25 cellular contexts compared by ENCODE assay signal in the genomic region with DNA sequence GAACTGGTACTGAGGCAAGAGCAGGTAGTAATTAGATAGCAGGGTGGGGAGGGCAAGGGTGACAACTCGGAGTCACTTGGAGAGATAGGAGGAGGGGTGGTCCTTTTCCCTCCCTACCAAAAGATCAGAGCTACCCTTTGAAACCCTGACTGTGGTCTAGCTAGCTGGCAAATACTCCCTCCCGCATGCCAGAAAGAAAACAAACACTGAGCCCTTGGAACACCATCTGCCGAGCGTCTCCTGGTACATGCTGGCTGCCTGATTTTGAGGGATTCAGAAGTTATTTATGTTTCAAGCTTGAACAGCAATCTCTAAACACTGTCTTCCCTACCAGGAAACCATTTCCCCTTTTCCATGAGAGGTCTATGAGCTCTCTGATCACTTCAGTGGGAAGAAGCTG.
DNase-seq lines count a peak whose midpoint lies in the region; ATAC-seq and TF ChIP-seq lines count a peak whose summit lies in the region.
"Had no signal": no experiment of that assay in that cellular context is flagged by ENCODE, and none has a peak within 500 bp of the region (broad histone marks: within the 10 kb centered on the region; RNA-seq: fewer than 3 reads in every experiment).

No MANE protein-coding gene starts in this region.

- H3F3A ChIP-seq in smooth muscle cell (ENCODE audit: low read depth) = no peaks in the 10 kb centered on the region

- peak; percentile 56 for ATAC-seq in Right ventricle myocardium inferior
- peak; percentile 23 for ATAC-seq in left lobe of liver
- ATAC-seq: activated CD4-positive, alpha-beta T cell treated with anti-CD3 and anti-CD28 coated beads for 36 hours; HCT116; K562; lower lobe of right lung had no signal

- H3K4me2 ChIP-seq in smooth muscle cell = no peak overlapping the region
- H3K4me2 ChIP-seq: BLaER1 treated with 17β-estradiol and CSF1 and Interleukin-3, amounts not matched to agents 10 nM and 100 nM had no signal

- no peaks in the 10 kb centered on the region for H4K20me1 ChIP-seq in smooth muscle cell (ENCODE audit: low read depth)
- H4K20me1 ChIP-seq: BLaER1 treated with 17β-estradiol and CSF1 and Interleukin-3, amounts not matched to agents 10 nM and 100 nM had no signal

- intact Hi-C loops in Right ventricle myocardium inferior (cut with DNase I) = no loop called here
- intact Hi-C loops in cardiac septum (cut with DNase I) = no loop called here

- no peak for TF ChIP-seq CTCF in smooth muscle cell (IDR thresholded peaks at IDR 0.05; ENCODE audit: borderline replicate concordance, insufficient read depth, poor library complexity, severe bottlenecking)

- no peaks in the 10 kb centered on the region for H3K79me2 ChIP-seq in smooth muscle cell (ENCODE audit: low read depth)

- no peak overlapping the region for H3K9ac ChIP-seq in smooth muscle cell (ENCODE audit: low read depth)
- H3K9ac ChIP-seq: BLaER1 treated with 17β-estradiol and CSF1 and Interleukin-3, amounts not matched to agents 10 nM and 100 nM had no signal

- peak overlapping the region; percentile 54 for H2AFZ ChIP-seq in smooth muscle cell (ENCODE audit: low read depth)

- DNase-seq in Right ventricle myocardium inferior (ENCODE audit: missing footprints) (no peak), cardiac septum (ENCODE audit: low spot score) (no peak), NCI-H446 (lab: John Stamatoyannopoulos, UW) (peak; percentile 37 to 71), left lobe of liver (ENCODE audit: low spot score) (no peak), smooth muscle cell (lab: John Stamatoyannopoulos, UW; ENCODE audit: unreplicated experiment) (no peak), HT-29 (ENCODE audit: low spot score) (no peak), AG08396 (ENCODE audit: low spot score) (no peak)
- DNase-seq in activated naive CD4-positive, alpha-beta T cell treated with anti-CD3 and anti-CD28 coated beads, Interleukin-2, amount 50 U/mL, for 16 hours = no peak
- DNase-seq: activated CD4-positive, alpha-beta T cell treated with anti-CD3 and anti-CD28 coated beads for 36 hours; activated CD8-positive, alpha-beta memory T cell treated with anti-CD3 and anti-CD28 coated beads for 24 hours; activated naive CD4-positive, alpha-beta T cell treated with Interleukin-2 at 50 U/mL for 16 hours; activated T-cell treated with anti-CD3 and anti-CD28 coated beads, Interleukin-2, amount 50 U/mL, for 24 hours; GDM1; immature natural killer cell; lower lobe of right lung; MG63; NCI-H1436; stimulated activated CD8-positive, alpha-beta memory T cell treated with anti-CD3 and anti-CD28 coated beads, Interleukin-4, amount 100 ng/mL, for 48 hours; T-helper 1 cell had no signal

- no peaks in the 10 kb centered on the region for H3K4me1 ChIP-seq in smooth muscle cell (ENCODE audit: low read depth)
- H3K4me1 ChIP-seq: BLaER1 treated with 17β-estradiol and CSF1 and Interleukin-3, amounts not matched to agents 10 nM and 100 nM; lower lobe of right lung; right atrium auricular region had no signal

- H3K27ac ChIP-seq in smooth muscle cell (ENCODE audit: low read depth) = no peak overlapping the region
- H3K27ac ChIP-seq: BLaER1 treated with 17β-estradiol and CSF1 and Interleukin-3, amounts not matched to agents 10 nM and 100 nM; epithelial cell of prostate; lower lobe of right lung; right atrium auricular region had no signal

- H3K27me3 ChIP-seq in smooth muscle cell (ENCODE audit: low read depth) = no peaks in the 10 kb centered on the region
- H3K27me3 ChIP-seq: BLaER1 treated with 17β-estradiol and CSF1 and Interleukin-3, amounts not matched to agents 10 nM and 100 nM; MG63; right atrium auricular region had no signal

- no peaks in the 10 kb centered on the region for H3K36me3 ChIP-seq in smooth muscle cell (ENCODE audit: low read depth)
- H3K36me3 ChIP-seq: BLaER1 treated with 17β-estradiol and CSF1 and Interleukin-3, amounts not matched to agents 10 nM and 100 nM; lower lobe of right lung; MG63; right atrium auricular region had no signal

- H3K9me3 ChIP-seq in smooth muscle cell (replicated peaks; ENCODE audit: low read depth) = no peaks in the 10 kb centered on the region
- H3K9me3 ChIP-seq: BLaER1 treated with 17β-estradiol and CSF1 and Interleukin-3, amounts not matched to agents 10 nM and 100 nM; lower lobe of right lung; MG63; right atrium auricular region had no signal

- 64% methylated on average over 4 of the region's 4 CpGs for WGBS in smooth muscle cell (ENCODE audit: low lambda C conversion rate)

- no peak overlapping the region for H3K4me3 ChIP-seq in smooth muscle cell
- H3K4me3 ChIP-seq: BLaER1 treated with 17β-estradiol and CSF1 and Interleukin-3, amounts not matched to agents 10 nM and 100 nM; dorsolateral prefrontal cortex; K562; lower lobe of right lung; MG63; right atrium auricular region had no signal

Comparison
In these comparisons a context has a peak if more than half of its experiments do, and no peak if none do; other contexts are left out.
1. DNase-seq: peak in NCI-H446 (2 of 2); none in Right ventricle myocardium inferior (single experiment), cardiac septum (single experiment), left lobe of liver (single experiment), smooth muscle cell (single experiment), HT-29 (single experiment), activated naive CD4-positive, alpha-beta T cell treated with anti-CD3 and anti-CD28 coated beads, Interleukin-2, amount 50 U/mL, for 16 hours (single experiment) and AG08396 (single experiment).